Comparison of ENCODE assay signal across 20 cellular contexts in genomic region chr15:95119041-95119440, GRCh38.
"Had no signal": no experiment of that assay in that cellular context is flagged by ENCODE, and none has a peak within 500 bp of the region (broad histone marks: within the 10 kb centered on the region; RNA-seq: fewer than 3 reads in every experiment).

No MANE protein-coding gene starts in this region.

- H3K4me3 ChIP-seq: esophagus muscularis mucosa, gastrocnemius medialis, left lung, lower lobe of right lung, right atrium auricular region, sigmoid colon, skin epidermis, stomach, thoracic aorta had no signal

- H3K4me1 Mint-ChIP-seq: naive B cell, nephron had no signal

- H3K4me1 ChIP-seq: esophagus muscularis mucosa, gastrocnemius medialis, left lung, lower lobe of right lung, right atrium auricular region, sigmoid colon, stomach had no signal

- DNase-seq: cortex of kidney; effector memory CD4-positive, alpha-beta T cell; gastrocnemius medialis; glutamatergic neuron; left lung; lower lobe of right lung; mesendoderm; naive B cell; posterior cingulate gyrus; sigmoid colon; stimulated activated naive CD4-positive, alpha-beta T cell; stomach; substantia nigra; trophoblast cell had no signal

- H3K9me3 Mint-ChIP-seq: nephron had no signal

- H3K4me3 Mint-ChIP-seq: naive B cell, nephron had no signal

- H3K27ac ChIP-seq: epithelial cell of prostate, esophagus muscularis mucosa, gastrocnemius medialis, left lung, lower lobe of right lung, right atrium auricular region, sigmoid colon, skin epidermis, stomach, thoracic aorta had no signal

- ATAC-seq: gastrocnemius medialis, left lung, lower lobe of right lung had no signal

- H3K27me3 ChIP-seq: esophagus muscularis mucosa, gastrocnemius medialis, left lung, right atrium auricular region, sigmoid colon, stomach had no signal

- H3K36me3 Mint-ChIP-seq: naive B cell had no signal

- H3K27ac Mint-ChIP-seq: naive B cell, nephron had no signal

- H3K27me3 Mint-ChIP-seq: naive B cell had no signal

- H3K9me3 ChIP-seq: esophagus muscularis mucosa, gastrocnemius medialis, left lung, lower lobe of right lung, right atrium auricular region, sigmoid colon, stomach, thoracic aorta had no signal

- H3K36me3 ChIP-seq: esophagus muscularis mucosa, gastrocnemius medialis, left lung, lower lobe of right lung, right atrium auricular region, sigmoid colon, stomach, thoracic aorta had no signal
